In the genomic region with DNA sequence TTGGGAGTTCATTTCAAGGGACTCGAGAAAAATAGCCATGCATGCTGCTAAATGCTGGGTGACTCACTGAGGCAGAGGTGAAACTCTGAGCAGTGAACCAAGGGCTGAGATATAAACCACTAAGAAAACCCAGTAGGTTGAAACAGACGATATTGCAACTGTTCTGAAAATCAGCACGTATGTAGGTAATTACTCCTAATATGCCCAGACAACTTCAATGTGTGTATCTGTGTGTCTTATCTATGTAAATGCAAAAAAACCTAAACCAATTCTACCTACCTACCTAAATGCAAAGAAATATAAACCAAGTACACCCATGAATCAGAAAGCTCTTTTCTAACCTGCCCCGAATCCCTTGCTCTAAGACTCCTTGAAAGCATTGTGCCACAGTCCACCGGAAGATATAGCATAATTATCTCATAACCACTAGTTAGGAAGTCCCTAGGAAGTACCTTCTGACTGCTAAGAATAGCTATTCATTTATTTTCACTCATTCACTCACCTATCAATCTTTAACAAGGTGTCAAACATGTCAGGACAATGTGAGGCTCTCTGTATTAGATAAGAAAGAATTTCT, we compare ENCODE assay signal across 10 cellular contexts.
A peak's percentile ranks its signal among the peaks of the same experiment; 100 is the strongest.
DNase-seq lines count a peak whose midpoint lies in the region; ATAC-seq and TF ChIP-seq lines count a peak whose summit lies in the region.
"Had no signal": no experiment of that assay in that cellular context is flagged by ENCODE, and none has a peak within 500 bp of the region (broad histone marks: within the 10 kb centered on the region; RNA-seq: fewer than 3 reads in every experiment).

No MANE protein-coding gene starts in this region.

- H3K4me2 ChIP-seq in mammary epithelial cell (ENCODE audit: insufficient read depth, low read depth, low read length), result no peak overlapping the region

- H3K36me3 Mint-ChIP-seq in naive thymus-derived CD4-positive, alpha-beta T cell, result peaks cover 13 to 41% (median 35%) of the 10 kb centered on the region in 5 donors

- 87% methylated on average over 5 of the region's 5 CpGs for WGBS in mammary epithelial cell (ENCODE audit: low coverage, missing lambda C conversion rate)

- in situ Hi-C loops in mammary epithelial cell (cut with MboI; ENCODE audit: low sequenced_read_pairs in 2 of 2), result no loop called here

- H3K9ac ChIP-seq in mammary epithelial cell (ENCODE audit: insufficient read depth, low read length), result no peak overlapping the region

- intact Hi-C loops in mammary epithelial cell (cut with micrococcal nuclease), result no loop called here
- intact Hi-C loops in breast epithelium (cut with DNase I; ENCODE audit: low total_unique reads), result no loop called here
- intact Hi-C loops in naive thymus-derived CD4-positive, alpha-beta T cell (cut with micrococcal nuclease), result no loop called here

- H3K79me2 ChIP-seq in mammary epithelial cell (ENCODE audit: insufficient read depth, low read length), result no peaks in the 10 kb centered on the region

- dilution Hi-C loops in mammary epithelial cell (cut with HindIII; ENCODE audit: low sequenced_read_pairs), result no loop called here

- TF ChIP-seq POLR2A in breast epithelium (IDR thresholded peaks at IDR 0.05), result no peak

- no peak overlapping the region for H3K27ac ChIP-seq in mammary epithelial cell (ENCODE audit: insufficient read depth, low read depth, low read length)
- H3K27ac ChIP-seq in breast epithelium, result no peak overlapping the region
- no peak overlapping the region for H3K27ac ChIP-seq in naive thymus-derived CD4-positive, alpha-beta T cell (ENCODE audit: low read depth, low read length)
- H3K27ac ChIP-seq: dorsolateral prefrontal cortex had no signal

- POLR2A ChIA-PET in naive thymus-derived CD4-positive, alpha-beta T cell (lab: Charles Lee), result no interaction called here

- H4K20me1 ChIP-seq in mammary epithelial cell (ENCODE audit: insufficient read depth, low read length), result no peaks in the 10 kb centered on the region

- H3K4me3 Mint-ChIP-seq in stimulated activated naive CD8-positive, alpha-beta T cell treated with anti-CD3 and anti-CD28 coated beads, Interleukin-15, amount 100 ng/mL, for 72 hours, result peak overlapping the region; percentile 36 to 45
- H3K4me3 Mint-ChIP-seq in naive thymus-derived CD4-positive, alpha-beta T cell, result peak overlapping the region in 1 of 10 donors; percentile 28

- peaks cover 6% of the 10 kb centered on the region for H3K9me3 ChIP-seq in mammary epithelial cell (replicated peaks; ENCODE audit: insufficient read depth, low read length)
- H3K9me3 ChIP-seq in breast epithelium, result peaks cover 0 to 10% of the 10 kb centered on the region in 2 donors
- H3K9me3 ChIP-seq in naive thymus-derived CD4-positive, alpha-beta T cell (ENCODE audit: control insufficient read depth in 2 of 3, low read length in 3 of 3), result peaks cover 0 to 7% (median 0%) of the 10 kb centered on the region in 3 experiments

- DNase-seq in mammary epithelial cell (peak; percentile 2), breast epithelium (ENCODE audit: low spot score in 2 of 2) (no peak), NCI-H524 (lab: John Stamatoyannopoulos, UW) (no peak), LoVo (ENCODE audit: low spot score) (no peak)
- peak; percentile 21 to 43 for DNase-seq in stimulated activated naive CD8-positive, alpha-beta T cell treated with anti-CD3 and anti-CD28 coated beads, Interleukin-15, amount 100 ng/mL, for 72 hours
- no peak for DNase-seq in naive thymus-derived CD4-positive, alpha-beta T cell
- DNase-seq: dorsolateral prefrontal cortex, posterior cingulate gyrus had no signal

- H3K36me3 ChIP-seq in mammary epithelial cell (ENCODE audit: insufficient read depth, low read length) (no peaks in the 10 kb centered on the region), breast epithelium (no peaks in the 10 kb centered on the region)
- H3K36me3 ChIP-seq in naive thymus-derived CD4-positive, alpha-beta T cell (ENCODE audit: control insufficient read depth in 2 of 3, insufficient read depth in 3 of 3, low read length in 3 of 3), result no peaks in the 10 kb centered on the region

- no peaks in the 10 kb centered on the region for H3K27me3 Mint-ChIP-seq in stimulated activated naive CD8-positive, alpha-beta T cell treated with anti-CD3 and anti-CD28 coated beads, Interleukin-15, amount 100 ng/mL, for 72 hours
- H3K27me3 Mint-ChIP-seq in naive thymus-derived CD4-positive, alpha-beta T cell, result no peaks in the 10 kb centered on the region

- H3K4me1 ChIP-seq in mammary epithelial cell (ENCODE audit: insufficient read depth, low read length), result no peaks in the 10 kb centered on the region
- H3K4me1 ChIP-seq in breast epithelium, result no peaks in the 10 kb centered on the region
- H3K4me1 ChIP-seq in naive thymus-derived CD4-positive, alpha-beta T cell (ENCODE audit: control insufficient read depth in 2 of 2, insufficient read depth in 2 of 2, low read length in 2 of 2), result no peaks in the 10 kb centered on the region

- no TSS peak for BruUV-seq in mammary epithelial cell (replicated peaks; lab: Mats Ljungman, UMichigan)

- H3K27ac Mint-ChIP-seq in stimulated activated naive CD8-positive, alpha-beta T cell treated with anti-CD3 and anti-CD28 coated beads, Interleukin-15, amount 100 ng/mL, for 72 hours, result peak overlapping the region; percentile 2 to 72
- peak overlapping the region in 1 of 9 donors; percentile 4 for H3K27ac Mint-ChIP-seq in naive thymus-derived CD4-positive, alpha-beta T cell

- H3K9me3 Mint-ChIP-seq in stimulated activated naive CD8-positive, alpha-beta T cell treated with anti-CD3 and anti-CD28 coated beads, Interleukin-15, amount 100 ng/mL, for 72 hours, result peaks cover 12 to 17% of the 10 kb centered on the region in 2 donors
- H3K9me3 Mint-ChIP-seq in naive thymus-derived CD4-positive, alpha-beta T cell, result peaks cover 4 to 18% (median 14%) of the 10 kb centered on the region in 11 donors

- peaks cover 33% of the 10 kb centered on the region for H3K4me1 Mint-ChIP-seq in stimulated activated naive CD8-positive, alpha-beta T cell treated with anti-CD3 and anti-CD28 coated beads, Interleukin-15, amount 100 ng/mL, for 72 hours
- H3K4me1 Mint-ChIP-seq in naive thymus-derived CD4-positive, alpha-beta T cell, result peaks cover 7 to 23% (median 15%) of the 10 kb centered on the region in 7 donors

- TF ChIP-seq CTCF in mammary epithelial cell (conservative IDR thresholded peaks at IDR 0.05 in 1 of 2, IDR thresholded peaks at IDR 0.05 in 1 of 2; ENCODE audit: extremely low read depth in 1 of 2, insufficient read depth in 1 of 2, low read depth in 1 of 2, low read length in 2 of 2) (no peak), breast epithelium (IDR thresholded peaks at IDR 0.05) (no peak)

- no peak overlapping the region for H2AFZ ChIP-seq in mammary epithelial cell (ENCODE audit: low read depth, low read length)

- H3K27me3 ChIP-seq in mammary epithelial cell (ENCODE audit: insufficient read depth, low read length), result no peaks in the 10 kb centered on the region
- H3K27me3 ChIP-seq in breast epithelium, result no peaks in the 10 kb centered on the region
- no peaks in the 10 kb centered on the region for H3K27me3 ChIP-seq in naive thymus-derived CD4-positive, alpha-beta T cell (ENCODE audit: control insufficient read depth in 2 of 2, insufficient read depth in 2 of 2, low read length in 2 of 2)
- H3K27me3 ChIP-seq: dorsolateral prefrontal cortex had no signal

- no peak overlapping the region for H3K4me3 ChIP-seq in mammary epithelial cell (replicated peaks in 1 of 3; ENCODE audit: insufficient read depth in 1 of 3, low read depth in 2 of 3, low read length in 3 of 3)
- no peak overlapping the region for H3K4me3 ChIP-seq in breast epithelium
- H3K4me3 ChIP-seq in naive thymus-derived CD4-positive, alpha-beta T cell (ENCODE audit: low read length), result no peak overlapping the region
- H3K4me3 ChIP-seq: dorsolateral prefrontal cortex had no signal

- CTCF ChIA-PET in mammary epithelial cell (lab: Charles Lee; ENCODE audit: low non-redundant PET), result no interaction called here
- CTCF ChIA-PET in naive thymus-derived CD4-positive, alpha-beta T cell (lab: Charles Lee), result no interaction called here

- ATAC-seq in HG02678 (IDR thresholded peaks at IDR 0.05; ENCODE audit: unreplicated experiment) (peak; percentile 71), HG03565 (IDR thresholded peaks at IDR 0.05; ENCODE audit: unreplicated experiment) (peak; percentile 70)
- ATAC-seq in stimulated activated naive CD8-positive, alpha-beta T cell treated with anti-CD3 and anti-CD28 coated beads, Interleukin-15, amount 100 ng/mL, for 72 hours, result peak; percentile 96
- ATAC-seq in naive thymus-derived CD4-positive, alpha-beta T cell, result no peak

Comparison
In these comparisons a context has a peak if more than half of its experiments do, and no peak if none do; other contexts are left out.
1. DNase-seq: peak in mammary epithelial cell (single experiment) and stimulated activated naive CD8-positive, alpha-beta T cell treated with anti-CD3 and anti-CD28 coated beads, Interleukin-15, amount 100 ng/mL, for 72 hours (2 of 2); none in breast epithelium (0 of 2), naive thymus-derived CD4-positive, alpha-beta T cell (0 of 9), NCI-H524 (0 of 2) and LoVo (single experiment).